ENCODE assay signal across 2 cellular contexts in genomic region chr4:150820409-150820808, GRCh38.
TF ChIP-seq lines count a peak whose summit lies in the region.

No MANE protein-coding gene starts in this region.

TF ChIP-seq in HepG2, 621 proteins besides CTCF, POLR2A, EP300 and RAD21:
- no peak for TF ChIP-seq TBP (CRISPR knock-in tag; IDR thresholded peaks at IDR 0.05)
- TF ChIP-seq MAFF (IDR thresholded peaks at IDR 0.05; ENCODE audit: low read depth, low read length), result peak; percentile 10; the same call in 1 of the 2 replicates
- TF ChIP-seq MAFK (conservative IDR thresholded peaks at IDR 0.05 in 1 of 2, IDR thresholded peaks at IDR 0.05 in 1 of 2; ENCODE audit: low read length in 2 of 2), result peak; percentile 28 to 63; a peak in 2 of 4 replicates

TF ChIP-seq in K562, 482 proteins besides CTCF, POLR2A, EP300 and RAD21:
- TF ChIP-seq FOXK2 (conservative IDR thresholded peaks at IDR 0.05 in 1 of 2, IDR thresholded peaks at IDR 0.05 in 1 of 2; ENCODE audit: low read depth in 2 of 2) (no peak), ARID1B (IDR thresholded peaks at IDR 0.05) (no peak), C11orf30 (IDR thresholded peaks at IDR 0.05; ENCODE audit: low read depth) (peak; percentile 63), ZNF431 (CRISPR knock-in tag; IDR thresholded peaks at IDR 0.05) (no peak), MAFF (IDR thresholded peaks at IDR 0.05; ENCODE audit: low read length) (peak; percentile 31; the same call in 1 of the 2 replicates), ZNF316 (IDR thresholded peaks at IDR 0.05) (peak; percentile 85), BRF2 (IDR thresholded peaks at IDR 0.05; ENCODE audit: borderline replicate concordance, insufficient read depth, insufficient read length) (no peak)
